Comparison of ENCODE assay signal across 8 cellular contexts in the genomic region with DNA sequence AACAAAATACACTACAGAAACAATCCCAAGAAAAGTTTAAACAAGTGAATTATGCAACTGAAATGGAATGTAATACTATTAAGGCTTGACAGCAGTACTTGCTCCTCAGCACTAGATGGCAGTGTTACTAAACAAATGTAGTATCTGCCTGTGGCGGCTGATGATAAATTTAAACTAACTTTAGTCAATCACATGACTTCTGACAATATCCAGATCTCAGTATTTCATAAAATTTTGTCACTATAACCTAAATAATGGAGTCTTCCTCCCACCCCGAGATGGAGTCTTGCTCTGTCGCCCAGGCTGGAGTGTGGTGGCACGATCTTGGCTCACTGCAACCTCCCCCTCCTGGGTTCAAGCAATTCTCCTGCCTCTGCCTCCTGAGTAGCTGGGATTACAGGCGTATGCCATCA. TPM values are rescaled to one million over a fixed set of nuclear protein-coding genes. Genes with fewer than 3 reads are reported as not detected.
DNase-seq lines count a peak whose midpoint lies in the region; ATAC-seq, FAIRE-seq and TF ChIP-seq lines count a peak whose summit lies in the region.
"Not testable (repeated sequence)": the region's sequence is repeated elsewhere in the genome, so short reads cannot be mapped to it uniquely, and the experiment has no call there.

No MANE protein-coding gene starts in this region.

- FAIRE-seq in RCC 7860 (lab: Jason Lieb, UNC): peak; percentile 80

- CTCF ChIA-PET in CD4-positive, alpha-beta T cell (lab: Charles Lee): not testable (repeated sequence)

- POLR2A ChIA-PET in CD4-positive, alpha-beta T cell (lab: Charles Lee): interaction anchor here (0.6 kb wide), 1 partner anchor 331 kb away, joined by 3 read pairs; no protein-coding TSS in a partner anchor

- H3K9me3 Mint-ChIP-seq in CD4-positive, alpha-beta T cell: not testable (repeated sequence)

- ATAC-seq in CD4-positive, alpha-beta T cell (ENCODE audit: poor library complexity): peak; percentile 89
- peak; percentile 61 for ATAC-seq in GM21619 (IDR thresholded peaks at IDR 0.05; ENCODE audit: unreplicated experiment)
- ATAC-seq in lung (ENCODE audit: insufficient read depth, low FRiP score): peak; percentile 68

- peak; percentile 92 for TF ChIP-seq CTCF in CD4-positive, alpha-beta T cell (IDR thresholded peaks at IDR 0.05)
- TF ChIP-seq CTCF in adrenal gland (IDR thresholded peaks at IDR 0.05) (peak; percentile 76 to 96 (median 92)), fibroblast of mammary gland (conservative IDR thresholded peaks at IDR 0.05; ENCODE audit: control insufficient read depth, insufficient read depth, low read depth, low read length) (peak; percentile 87), lung (IDR thresholded peaks at IDR 0.05; ENCODE audit: control extremely low read depth, extremely low read depth) (peak; percentile 82)

- H3K27ac ChIP-seq in CD4-positive, alpha-beta T cell (ENCODE audit: low read depth, low read length); adrenal gland; lung (ENCODE audit: low read depth in 1 of 2, low read length in 1 of 2): not testable (repeated sequence)

- not testable (repeated sequence) for TF ChIP-seq POLR2A in adrenal gland (IDR thresholded peaks at IDR 0.05)

- not testable (repeated sequence) for DNase-seq in CD4-positive, alpha-beta T cell; lung (ENCODE audit: low spot score)
- DNase-seq in NAMALWA (ENCODE audit: low spot score) (peak; percentile 46), RCC 7860 (ENCODE audit: low spot score) (peak; percentile 55), adrenal gland (peak in 1 of 7 donors; percentile 26), fibroblast of mammary gland (ENCODE audit: low read depth) (peak; percentile 68), smooth muscle cell of the brain vasculature (ENCODE audit: low read depth, low spot score) (peak; percentile 10)

- peaks cover 0 to 40% of the 10 kb centered on the region in 2 donors for H3K36me3 ChIP-seq in adrenal gland (replicated peaks in 1 of 2)
- H3K36me3 ChIP-seq in lung (ENCODE audit: control insufficient read depth in 2 of 2, insufficient read depth in 2 of 2, low read length in 2 of 2): peaks cover 14% of the 10 kb centered on the region in 2 donors

- not testable (repeated sequence) for H3K4me1 Mint-ChIP-seq in CD4-positive, alpha-beta T cell (ENCODE audit: low read depth)

- WGBS in adrenal gland, 4 donors: 38 to 49% (median 43%) methylated on average over 5 of the region's 5 CpGs
- WGBS in lung, 2 donors: 53 to 59% methylated on average over 5 of the region's 5 CpGs

- H3K4me3 ChIP-seq in adrenal gland; fibroblast of mammary gland (ENCODE audit: control insufficient read depth, low read depth, low read length); lung: not testable (repeated sequence)

- H3K27ac Mint-ChIP-seq in CD4-positive, alpha-beta T cell: not testable (repeated sequence)

- H3K27me3 ChIP-seq in CD4-positive, alpha-beta T cell (ENCODE audit: control insufficient read depth, insufficient read depth, low read length); adrenal gland; lung (ENCODE audit: control insufficient read depth, insufficient read depth): not testable (repeated sequence)

- H3K4me3 Mint-ChIP-seq in CD4-positive, alpha-beta T cell: not testable (repeated sequence)

- intact Hi-C loops in CD4-positive, alpha-beta T cell (cut with DNase I, micrococcal nuclease): loop anchor here (1.0 to 10.0 kb wide), 4 partner anchors 47 to 411 kb away; a partner anchor contains a TSS
- intact Hi-C loops in adrenal gland (cut with DNase I): loop anchor here (10.0 kb wide), 3 partner anchors 45 to 415 kb away; a partner anchor contains a TSS

- H3K36me3 Mint-ChIP-seq in CD4-positive, alpha-beta T cell (ENCODE audit: low read depth): peaks cover 81% of the 10 kb centered on the region

- H3K27me3 Mint-ChIP-seq in CD4-positive, alpha-beta T cell: not testable (repeated sequence)

- H3K9me3 ChIP-seq in CD4-positive, alpha-beta T cell (ENCODE audit: control insufficient read depth, low read length); adrenal gland (replicated peaks in 1 of 3); lung (ENCODE audit: control insufficient read depth in 2 of 2, insufficient read depth in 1 of 2, low read length in 1 of 2): not testable (repeated sequence)

- H3K4me1 ChIP-seq in adrenal gland (replicated peaks in 1 of 2): peaks cover 21 to 35% of the 10 kb centered on the region in 2 donors
- not testable (repeated sequence) for H3K4me1 ChIP-seq in lung (ENCODE audit: control insufficient read depth in 2 of 2, insufficient read depth in 2 of 2, low read length in 2 of 2)

RNA-seq across cellular contexts. Expression of a gene that starts 43.8 kb away (rescaled TPM):
- 100 to 1,000 TPM in 1 of 2 experiments, 10 to 100 TPM in 1; 91.5 to 103 TPM for total RNA-seq in CD4-positive, alpha-beta T cell
- 100 to 1,000 TPM; 256 to 516 (median 357) TPM for total RNA-seq in adrenal gland
- 100 to 1,000 TPM; 131 to 253 (median 150) TPM for polyA plus RNA-seq in adrenal gland
- total RNA-seq in lung: 100 to 1,000 TPM; 351 to 498 TPM
- 100 to 1,000 TPM; 456 TPM for polyA plus RNA-seq in lung

RNA-seq across cellular contexts. Expression of a gene that starts 47.7 kb away (rescaled TPM):
- 10 to 100 TPM; 58.9 to 60.1 TPM for total RNA-seq in CD4-positive, alpha-beta T cell
- total RNA-seq in adrenal gland (10 to 100 TPM; 14.7 to 31.0 (median 26.2) TPM), lung (10 to 100 TPM; 19.8 to 29.3 TPM)
- polyA plus RNA-seq in adrenal gland (10 to 100 TPM in 2 of 3 donors, 1 to 10 TPM in 1; 9.3 to 19.4 (median 17.3) TPM), lung (10 to 100 TPM in 1 of 2 donors, 1 to 10 TPM in 1; 5.9 to 10.1 TPM)
